In the genomic region with DNA sequence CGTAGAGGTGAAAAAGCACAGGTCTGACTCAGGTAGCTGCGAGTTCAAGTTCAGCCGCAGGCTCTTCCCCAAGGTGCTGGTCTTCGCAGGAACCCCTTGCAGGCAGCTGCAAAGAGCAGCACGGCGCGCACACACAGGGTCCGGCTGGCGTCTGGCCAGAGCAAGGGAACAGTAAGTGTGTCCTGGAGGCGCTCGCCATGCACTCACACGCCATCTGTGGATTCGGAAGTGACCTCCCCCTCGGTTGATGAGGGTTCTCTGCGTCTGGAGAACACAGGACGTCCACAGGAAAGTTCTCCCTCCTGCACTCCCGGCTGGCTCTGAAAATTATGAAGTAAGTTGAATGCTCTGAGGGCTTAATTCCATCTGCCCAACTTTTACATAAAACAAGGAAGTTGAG, we compare ENCODE assay signal across 17 cellular contexts. TPM values are rescaled to one million over a fixed set of nuclear protein-coding genes. Genes with fewer than 3 reads are reported as not detected.
DNase-seq lines count a peak whose midpoint lies in the region; ATAC-seq, FAIRE-seq and TF ChIP-seq lines count a peak whose summit lies in the region.
"Had no signal": no experiment of that assay in that cellular context is flagged by ENCODE, and none has a peak within 500 bp of the region (broad histone marks: within the 10 kb centered on the region; RNA-seq: fewer than 3 reads in every experiment).

No MANE protein-coding gene starts in this region.

- H3K9me3 ChIP-seq in astrocyte (ENCODE audit: insufficient read depth, low read depth, low read length): no peaks in the 10 kb centered on the region
- H3K9me3 ChIP-seq in right cardiac atrium (ENCODE audit: control insufficient read depth, low read length): no peaks in the 10 kb centered on the region
- H3K9me3 ChIP-seq in smooth muscle cell (replicated peaks; ENCODE audit: low read depth): no peaks in the 10 kb centered on the region
- H3K9me3 ChIP-seq: testis had no signal

- H3K27me3 ChIP-seq in astrocyte (ENCODE audit: insufficient read depth, low read length) (peaks cover 4% of the 10 kb centered on the region), right cardiac atrium (ENCODE audit: control insufficient read depth, insufficient read depth) (no peaks in the 10 kb centered on the region), smooth muscle cell (ENCODE audit: low read depth) (no peaks in the 10 kb centered on the region)
- H3K27me3 ChIP-seq: brain microvascular endothelial cell, testis had no signal

- DNase-seq in KBM-7 (peak; percentile 92), astrocyte (ENCODE audit: low read depth) (no peak), right cardiac atrium (peak; percentile 78 to 92 (median 89)), smooth muscle cell (lab: John Stamatoyannopoulos, UW; ENCODE audit: unreplicated experiment) (no peak), NCI-H1694 treated with DMSO at 0.1 percent for 48 hours (lab: John Stamatoyannopoulos, UW) (no peak)
- DNase-seq: activated naive CD4-positive, alpha-beta T cell treated with Interleukin-2 at 50 U/mL for 16 hours; brain microvascular endothelial cell; endodermal cell; MM.1S; testis had no signal

- no peaks in the 10 kb centered on the region for H3K79me2 ChIP-seq in astrocyte (ENCODE audit: insufficient read depth, low read length)
- no peaks in the 10 kb centered on the region for H3K79me2 ChIP-seq in smooth muscle cell (ENCODE audit: low read depth)
- H3K79me2 ChIP-seq: parathyroid adenoma had no signal

- no peaks in the 10 kb centered on the region for H3K36me3 Mint-ChIP-seq in astrocyte (ENCODE audit: low read depth, unreplicated experiment)
- H3K36me3 Mint-ChIP-seq: WTC11 had no signal

- H3K4me2 ChIP-seq in astrocyte (ENCODE audit: low read length) (no peak overlapping the region), smooth muscle cell (no peak overlapping the region)

- no peaks in the 10 kb centered on the region for H3K4me1 Mint-ChIP-seq in astrocyte (ENCODE audit: low read depth, unreplicated experiment)
- H3K4me1 Mint-ChIP-seq: endodermal cell, WTC11 had no signal

- no peak overlapping the region for H3K9ac ChIP-seq in astrocyte (ENCODE audit: low read length)
- H3K9ac ChIP-seq in smooth muscle cell (ENCODE audit: low read depth): no peak overlapping the region
- H3K9ac ChIP-seq: parathyroid adenoma had no signal

- H3K4me3 ChIP-seq in astrocyte (ENCODE audit: insufficient read depth, low read depth, low read length) (no peak overlapping the region), right cardiac atrium (ENCODE audit: low read length) (no peak overlapping the region), smooth muscle cell (no peak overlapping the region)
- H3K4me3 ChIP-seq: GM12878, testis had no signal

- in situ Hi-C loops in KBM-7 (cut with MboI; ENCODE audit: low pct_unique_long_range_greater_than_20kb, low sequenced_read_pairs): no loop called here

- peak; percentile 1 to 4 for ATAC-seq in right cardiac atrium
- no peak for ATAC-seq in HG03521 (IDR thresholded peaks at IDR 0.05; ENCODE audit: unreplicated experiment)
- no peak for ATAC-seq in HG03460 (IDR thresholded peaks at IDR 0.05; ENCODE audit: unreplicated experiment)
- ATAC-seq in HG02981 (IDR thresholded peaks at IDR 0.05; ENCODE audit: unreplicated experiment): no peak
- ATAC-seq: GM12878, WTC11 had no signal

- TF ChIP-seq CTCF in astrocyte (IDR thresholded peaks at IDR 0.05; ENCODE audit: insufficient read depth, low read depth, low read length): no peak
- TF ChIP-seq CTCF in smooth muscle cell (IDR thresholded peaks at IDR 0.05; ENCODE audit: borderline replicate concordance, insufficient read depth, poor library complexity, severe bottlenecking): no peak

- H4K20me1 ChIP-seq in astrocyte (ENCODE audit: insufficient read depth, low read length) (no peaks in the 10 kb centered on the region), smooth muscle cell (ENCODE audit: low read depth) (no peaks in the 10 kb centered on the region)

- no peaks in the 10 kb centered on the region for H3K9me3 Mint-ChIP-seq in astrocyte (ENCODE audit: unreplicated experiment)
- H3K9me3 Mint-ChIP-seq: endodermal cell, WTC11 had no signal

- H3K27ac Mint-ChIP-seq in astrocyte (ENCODE audit: unreplicated experiment): no peak overlapping the region
- H3K27ac Mint-ChIP-seq: endodermal cell, WTC11 had no signal

- peak overlapping the region; percentile 34 for H2AFZ ChIP-seq in astrocyte (ENCODE audit: low read depth, low read length)
- peak overlapping the region; percentile 7 for H2AFZ ChIP-seq in smooth muscle cell (ENCODE audit: low read depth)
- H2AFZ ChIP-seq: parathyroid adenoma had no signal

- no peak for FAIRE-seq in astrocyte (lab: Jason Lieb, UNC)
- FAIRE-seq: frontal cortex, GM12878 had no signal

- H3K4me3 Mint-ChIP-seq in astrocyte (ENCODE audit: unreplicated experiment): no peak overlapping the region
- H3K4me3 Mint-ChIP-seq: endodermal cell, WTC11 had no signal

- WGBS in right cardiac atrium: 43% methylated on average over 17 of the region's 17 CpGs
- 89% methylated on average over 17 of the region's 17 CpGs for WGBS in smooth muscle cell (ENCODE audit: low lambda C conversion rate)

- H3K27me3 Mint-ChIP-seq in astrocyte (ENCODE audit: low read depth, unreplicated experiment): peaks cover 5% of the 10 kb centered on the region

- H3K4me1 ChIP-seq in astrocyte (ENCODE audit: insufficient read depth, low read length) (peaks cover 8% of the 10 kb centered on the region), right cardiac atrium (ENCODE audit: control insufficient read depth, insufficient read depth, low read length) (no peaks in the 10 kb centered on the region), smooth muscle cell (ENCODE audit: low read depth) (peaks cover 6% of the 10 kb centered on the region)
- H3K4me1 ChIP-seq: parathyroid adenoma had no signal

- intact Hi-C loops in right cardiac atrium (cut with DNase I): loop anchor here in 1 of 4 donors (5.0 kb wide), 1 partner anchor 44 kb away; no protein-coding TSS in a partner anchor

- H3K36me3 ChIP-seq in astrocyte (ENCODE audit: insufficient read depth, low read length) (no peaks in the 10 kb centered on the region), smooth muscle cell (ENCODE audit: low read depth) (no peaks in the 10 kb centered on the region)
- H3K36me3 ChIP-seq: brain microvascular endothelial cell had no signal

- no peak overlapping the region for H3K27ac ChIP-seq in astrocyte (ENCODE audit: low read depth, low read length)
- peak overlapping the region; percentile 60 for H3K27ac ChIP-seq in right cardiac atrium (ENCODE audit: low read length)
- no peak overlapping the region for H3K27ac ChIP-seq in smooth muscle cell (ENCODE audit: low read depth)
- H3K27ac ChIP-seq: brain microvascular endothelial cell had no signal

- H3F3A ChIP-seq in smooth muscle cell (ENCODE audit: low read depth): no peaks in the 10 kb centered on the region

RNA-seq across cellular contexts. Expression of a gene that starts 14.0 kb away (rescaled TPM):
- total RNA-seq in astrocyte (12.3 and 15.5 TPM in 2 replicates), right cardiac atrium (100 to 1,000 TPM in 1 of 4 donors, 10 to 100 TPM in 3; 73.3 to 148 (median 83.0) TPM), smooth muscle cell (60.3 and 61.8 TPM in 2 replicates)
- polyA plus RNA-seq in right cardiac atrium (113 TPM), smooth muscle cell (196 and 239 TPM in 2 replicates)

RNA-seq across cellular contexts. Expression of a gene that starts 38.5 kb away (rescaled TPM):
- total RNA-seq in astrocyte (30.8 and 38.0 TPM in 2 replicates), right cardiac atrium (10 to 100 TPM; 63.0 to 92.0 (median 70.2) TPM), smooth muscle cell (42.9 and 48.6 TPM in 2 replicates)
- polyA plus RNA-seq in right cardiac atrium (149 TPM), smooth muscle cell (105 and 122 TPM in 2 replicates)

Comparison
In these comparisons a context has a peak if more than half of its experiments do, and no peak if none do; other contexts are left out.
1. DNase-seq: peak in KBM-7 (single experiment) and right cardiac atrium (3 of 3); none in astrocyte (single experiment), smooth muscle cell (single experiment) and NCI-H1694 treated with DMSO at 0.1 percent for 48 hours (single experiment).
2. ATAC-seq: peak in right cardiac atrium (2 of 2); none in HG03521 (single experiment), HG03460 (single experiment) and HG02981 (single experiment).